Comparison of ENCODE assay signal across 8 cellular contexts in genomic region chr3:129893616-129894070, GRCh38. TPM values are rescaled to one million over a fixed set of nuclear protein-coding genes. Genes with fewer than 3 reads are reported as not detected.
DNase-seq lines count a peak whose midpoint lies in the region; ATAC-seq, FAIRE-seq and TF ChIP-seq lines count a peak whose summit lies in the region.

Gene TMCC1 (minus strand): TSS chr3:129893711.

- H3K79me2 ChIP-seq in SU-DHL-6 (ENCODE audit: insufficient read depth, low read length): peaks cover 38% of the 10 kb centered on the region; the same call in 1 of the 2 replicates

- intact Hi-C loops in Right ventricle myocardium superior (cut with DNase I) (no loop called here), pancreas (cut with DNase I) (no loop called here), thyroid gland (cut with DNase I) (no loop called here)

- H3K27me3 Mint-ChIP-seq in HFFc6 (ENCODE audit: insufficient read depth): peaks cover 4% of the 10 kb centered on the region; the same call in 1 of the 2 replicates
- no peaks in the 10 kb centered on the region for H3K27me3 Mint-ChIP-seq in activated naive CD8-positive, alpha-beta T cell treated with anti-CD3 and anti-CD28 coated beads, Interleukin-2, amount 10 ng/mL, durations not matched to agents 7 days and 5 days

- H3K27me3 ChIP-seq in SU-DHL-6 (ENCODE audit: low read length): no peaks in the 10 kb centered on the region
- H3K27me3 ChIP-seq in pancreas: no peaks in the 10 kb centered on the region
- H3K27me3 ChIP-seq in thyroid gland: no peaks in the 10 kb centered on the region

- no peak for FAIRE-seq in pancreas (lab: Jason Lieb, UNC)

- peaks cover 22 to 38% (median 38%) of the 10 kb centered on the region in 3 donors for H3K4me1 ChIP-seq in pancreas
- H3K4me1 ChIP-seq in thyroid gland: peaks cover 17 to 40% of the 10 kb centered on the region in 2 donors

- no peak for TF ChIP-seq CTCF in HFFc6 (IDR thresholded peaks at IDR 0.05)
- no peak for TF ChIP-seq CTCF in SU-DHL-6 (IDR thresholded peaks at IDR 0.05; ENCODE audit: insufficient read depth, low read length, poor library complexity, severe bottlenecking)
- TF ChIP-seq CTCF in pancreas (IDR thresholded peaks at IDR 0.05): no peak
- no peak for TF ChIP-seq CTCF in thyroid gland (IDR thresholded peaks at IDR 0.05)

- H3K36me3 Mint-ChIP-seq in HFFc6 (ENCODE audit: low read depth): peaks cover 22% of the 10 kb centered on the region
- H3K36me3 Mint-ChIP-seq in activated naive CD8-positive, alpha-beta T cell treated with anti-CD3 and anti-CD28 coated beads, Interleukin-2, amount 10 ng/mL, durations not matched to agents 7 days and 5 days: peaks cover 4% of the 10 kb centered on the region

- H3K4me3 ChIP-seq in GM08714 (ENCODE audit: low read length) (peak within 1 kb of the TSS; percentile 98), SU-DHL-6 (ENCODE audit: insufficient read depth, low read length, poor library complexity, severe bottlenecking) (peak within 1 kb of the TSS; percentile 96), pancreas (peak within 1 kb of the TSS; percentile 74 to 89 (median 78)), thyroid gland (replicated peaks in 1 of 3) (peak within 1 kb of the TSS; percentile 83 to 94 (median 89))

- peaks cover 43% of the 10 kb centered on the region for H3K4me1 Mint-ChIP-seq in HFFc6 (ENCODE audit: low read depth)
- peaks cover 21% of the 10 kb centered on the region for H3K4me1 Mint-ChIP-seq in activated naive CD8-positive, alpha-beta T cell treated with anti-CD3 and anti-CD28 coated beads, Interleukin-2, amount 10 ng/mL, durations not matched to agents 7 days and 5 days

- H3K9me2 ChIP-seq in SU-DHL-6 (replicated peaks; ENCODE audit: insufficient read depth, low read length): no peaks in the 10 kb centered on the region

- H3K9me3 ChIP-seq in SU-DHL-6 (ENCODE audit: insufficient read depth, low read length) (no peaks in the 10 kb centered on the region), pancreas (no peaks in the 10 kb centered on the region), thyroid gland (no peaks in the 10 kb centered on the region)

- ATAC-seq in activated naive CD8-positive, alpha-beta T cell treated with anti-CD3 and anti-CD28 coated beads, Interleukin-2, amount 10 ng/mL, durations not matched to agents 7 days and 5 days (ENCODE audit: low read depth): peak; percentile 90
- ATAC-seq in Right ventricle myocardium superior (ENCODE audit: poor library complexity) (peak; percentile 96), pancreas (peak; percentile 93 to 96 (median 93))

- no peaks in the 10 kb centered on the region; the same call in 1 of the 2 replicates for H3K9me3 Mint-ChIP-seq in HFFc6
- H3K9me3 Mint-ChIP-seq in activated naive CD8-positive, alpha-beta T cell treated with anti-CD3 and anti-CD28 coated beads, Interleukin-2, amount 10 ng/mL, durations not matched to agents 7 days and 5 days: peaks cover 2% of the 10 kb centered on the region

- POLR2A ChIA-PET in activated naive CD8-positive, alpha-beta T cell treated with anti-CD3 and anti-CD28 coated beads, Interleukin-2, amount 10 ng/mL, durations not matched to agents 7 days and 5 days (lab: Charles Lee): interaction anchor here (1.4 kb wide), 1 partner anchor 578 kb away, joined by 5 read pairs; a partner anchor contains a TSS

- H3K27ac ChIP-seq in SU-DHL-6 (ENCODE audit: low read depth, low read length): peak within 1 kb of the TSS; percentile 72
- peak within 1 kb of the TSS; percentile 83 to 96 (median 92) for H3K27ac ChIP-seq in pancreas
- H3K27ac ChIP-seq in thyroid gland: peak within 1 kb of the TSS; percentile 90 to 97 (median 94)

- peak within 1 kb of the TSS; percentile 94 for H3K4me3 Mint-ChIP-seq in HFFc6
- peak within 1 kb of the TSS; percentile 90 for H3K4me3 Mint-ChIP-seq in activated naive CD8-positive, alpha-beta T cell treated with anti-CD3 and anti-CD28 coated beads, Interleukin-2, amount 10 ng/mL, durations not matched to agents 7 days and 5 days

- H3K36me3 ChIP-seq in SU-DHL-6 (ENCODE audit: low read length) (no peaks in the 10 kb centered on the region), pancreas (no peaks in the 10 kb centered on the region), thyroid gland (no peaks in the 10 kb centered on the region)

- H3K27ac Mint-ChIP-seq in HFFc6: peak within 1 kb of the TSS; percentile 76
- H3K27ac Mint-ChIP-seq in activated naive CD8-positive, alpha-beta T cell treated with anti-CD3 and anti-CD28 coated beads, Interleukin-2, amount 10 ng/mL, durations not matched to agents 7 days and 5 days: peak within 1 kb of the TSS; percentile 85

- H3K4me2 ChIP-seq in SU-DHL-6 (ENCODE audit: low read depth, low read length, poor library complexity, severe bottlenecking): peak within 1 kb of the TSS; percentile 100

- peak; percentile 45 for DNase-seq in HFFc6
- DNase-seq in NCI-H1048 (lab: John Stamatoyannopoulos, UW): peak; percentile 80
- DNase-seq in activated naive CD8-positive, alpha-beta T cell treated with anti-CD3 and anti-CD28 coated beads, Interleukin-2, amount 10 ng/mL, durations not matched to agents 7 days and 5 days: peak; percentile 96
- DNase-seq in Right ventricle myocardium superior: peak; percentile 90
- DNase-seq in pancreas: peak; percentile 90 to 97 (median 92)
- peak; percentile 92 to 93 for DNase-seq in thyroid gland

- peak in 1 of 2 donors; percentile 74 for TF ChIP-seq POLR2A in thyroid gland (IDR thresholded peaks at IDR 0.05)

- H4K20me1 ChIP-seq in SU-DHL-6 (ENCODE audit: low read depth, low read length): no peaks in the 10 kb centered on the region

- peaks cover 11% of the 10 kb centered on the region for H3F3A ChIP-seq in SU-DHL-6 (ENCODE audit: insufficient read depth)

- peak within 1 kb of the TSS; percentile 91 for H3K9ac ChIP-seq in SU-DHL-6 (ENCODE audit: low read length)

- 0 to 1% methylated on average over 35 to 58 of the region's 58 CpGs for WGBS in pancreas, 2 donors
- WGBS in thyroid gland, 2 donors: 2% methylated on average over 10 to 13 of the region's 58 CpGs

- peak within 1 kb of the TSS; percentile 97 for H2AFZ ChIP-seq in SU-DHL-6 (ENCODE audit: low read depth, low read length, severe bottlenecking)

RNA-seq across cellular contexts. Expression of gene TMCC1, which starts in this region (rescaled TPM):
- 10 to 100 TPM; 14.3 to 20.8 (median 16.7) TPM for total RNA-seq in HFFc6 (2021; fragmentation: NEBNext Ultra II Directional; extraction: Animal tissue kit (Norgen Biotek cat#: 25700))
- total RNA-seq in activated naive CD8-positive, alpha-beta T cell treated with anti-CD3 and anti-CD28 coated beads, Interleukin-2, amount 10 ng/mL, durations not matched to agents 7 days and 5 days: 10 to 100 TPM; 21.6 to 22.1 TPM
- total RNA-seq in Right ventricle myocardium superior (26.2 TPM), pancreas (10 to 100 TPM; 15.4 to 27.5 (median 19.4) TPM), thyroid gland (10 to 100 TPM; 24.3 to 41.7 (median 31.1) TPM)
- polyA plus RNA-seq in pancreas: 1 to 10 TPM; 5.6 to 5.8 TPM

Comparison
In these comparisons a context has a peak if more than half of its experiments do, and no peak if none do; other contexts are left out.
1. Peak in every context shown above with its lines: DNase-seq, ATAC-seq, H3K4me3 ChIP-seq and H3K27ac ChIP-seq.
2. DNase-seq: peak in every context shown above with its lines; median percentile 96 in activated naive CD8-positive, alpha-beta T cell treated with anti-CD3 and anti-CD28 coated beads, Interleukin-2, amount 10 ng/mL, durations not matched to agents 7 days and 5 days; 92 in pancreas; 92 in thyroid gland; 90 in Right ventricle myocardium superior; 80 in NCI-H1048; 45 in HFFc6.